Comparison of ENCODE assay signal across 1 cellular context in the genomic region with DNA sequence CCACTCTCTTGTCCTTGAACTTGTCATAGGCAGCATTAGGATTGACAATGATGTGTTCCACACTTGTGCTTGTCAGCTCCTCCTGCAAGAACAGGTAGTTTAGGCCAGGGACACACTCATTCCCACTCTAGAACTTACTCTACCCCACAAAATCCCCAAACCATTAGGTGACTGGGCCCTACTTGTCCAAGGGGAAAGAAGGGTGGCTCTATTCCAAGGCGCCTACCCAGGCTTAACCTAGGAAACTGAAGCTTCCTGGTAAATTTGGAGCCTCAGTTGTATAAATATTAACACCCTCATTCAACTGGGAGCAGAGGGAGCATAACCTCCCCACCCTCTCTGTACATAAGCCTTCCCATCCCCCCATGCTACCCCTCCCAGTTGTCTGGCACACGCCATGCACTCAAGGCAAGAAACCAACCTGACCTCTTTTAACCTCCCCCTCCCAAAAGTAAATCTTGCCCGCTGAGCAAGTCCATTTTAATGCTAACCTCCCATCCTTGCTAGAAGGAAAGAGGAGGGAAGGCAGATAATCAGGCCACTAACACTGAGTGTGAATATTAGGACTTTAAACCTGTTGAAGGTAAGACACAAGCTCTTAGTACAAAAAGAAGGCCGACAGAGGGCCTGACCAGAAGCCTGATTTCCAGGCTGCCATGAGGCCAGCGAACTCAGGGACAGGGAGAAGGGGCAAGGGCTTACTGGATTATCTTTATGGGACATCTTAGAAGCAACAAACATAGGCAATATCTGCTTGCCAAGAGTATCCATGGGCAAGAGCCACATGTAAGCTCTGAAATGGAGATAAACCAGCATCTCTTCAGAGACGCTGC.
TF ChIP-seq lines count a peak whose summit lies in the region.

No MANE protein-coding gene starts in this region.

TF ChIP-seq in GM23338, 12 proteins besides CTCF, POLR2A, EP300 and RAD21 (continued from another document):
- TF ChIP-seq, protein P1, sequence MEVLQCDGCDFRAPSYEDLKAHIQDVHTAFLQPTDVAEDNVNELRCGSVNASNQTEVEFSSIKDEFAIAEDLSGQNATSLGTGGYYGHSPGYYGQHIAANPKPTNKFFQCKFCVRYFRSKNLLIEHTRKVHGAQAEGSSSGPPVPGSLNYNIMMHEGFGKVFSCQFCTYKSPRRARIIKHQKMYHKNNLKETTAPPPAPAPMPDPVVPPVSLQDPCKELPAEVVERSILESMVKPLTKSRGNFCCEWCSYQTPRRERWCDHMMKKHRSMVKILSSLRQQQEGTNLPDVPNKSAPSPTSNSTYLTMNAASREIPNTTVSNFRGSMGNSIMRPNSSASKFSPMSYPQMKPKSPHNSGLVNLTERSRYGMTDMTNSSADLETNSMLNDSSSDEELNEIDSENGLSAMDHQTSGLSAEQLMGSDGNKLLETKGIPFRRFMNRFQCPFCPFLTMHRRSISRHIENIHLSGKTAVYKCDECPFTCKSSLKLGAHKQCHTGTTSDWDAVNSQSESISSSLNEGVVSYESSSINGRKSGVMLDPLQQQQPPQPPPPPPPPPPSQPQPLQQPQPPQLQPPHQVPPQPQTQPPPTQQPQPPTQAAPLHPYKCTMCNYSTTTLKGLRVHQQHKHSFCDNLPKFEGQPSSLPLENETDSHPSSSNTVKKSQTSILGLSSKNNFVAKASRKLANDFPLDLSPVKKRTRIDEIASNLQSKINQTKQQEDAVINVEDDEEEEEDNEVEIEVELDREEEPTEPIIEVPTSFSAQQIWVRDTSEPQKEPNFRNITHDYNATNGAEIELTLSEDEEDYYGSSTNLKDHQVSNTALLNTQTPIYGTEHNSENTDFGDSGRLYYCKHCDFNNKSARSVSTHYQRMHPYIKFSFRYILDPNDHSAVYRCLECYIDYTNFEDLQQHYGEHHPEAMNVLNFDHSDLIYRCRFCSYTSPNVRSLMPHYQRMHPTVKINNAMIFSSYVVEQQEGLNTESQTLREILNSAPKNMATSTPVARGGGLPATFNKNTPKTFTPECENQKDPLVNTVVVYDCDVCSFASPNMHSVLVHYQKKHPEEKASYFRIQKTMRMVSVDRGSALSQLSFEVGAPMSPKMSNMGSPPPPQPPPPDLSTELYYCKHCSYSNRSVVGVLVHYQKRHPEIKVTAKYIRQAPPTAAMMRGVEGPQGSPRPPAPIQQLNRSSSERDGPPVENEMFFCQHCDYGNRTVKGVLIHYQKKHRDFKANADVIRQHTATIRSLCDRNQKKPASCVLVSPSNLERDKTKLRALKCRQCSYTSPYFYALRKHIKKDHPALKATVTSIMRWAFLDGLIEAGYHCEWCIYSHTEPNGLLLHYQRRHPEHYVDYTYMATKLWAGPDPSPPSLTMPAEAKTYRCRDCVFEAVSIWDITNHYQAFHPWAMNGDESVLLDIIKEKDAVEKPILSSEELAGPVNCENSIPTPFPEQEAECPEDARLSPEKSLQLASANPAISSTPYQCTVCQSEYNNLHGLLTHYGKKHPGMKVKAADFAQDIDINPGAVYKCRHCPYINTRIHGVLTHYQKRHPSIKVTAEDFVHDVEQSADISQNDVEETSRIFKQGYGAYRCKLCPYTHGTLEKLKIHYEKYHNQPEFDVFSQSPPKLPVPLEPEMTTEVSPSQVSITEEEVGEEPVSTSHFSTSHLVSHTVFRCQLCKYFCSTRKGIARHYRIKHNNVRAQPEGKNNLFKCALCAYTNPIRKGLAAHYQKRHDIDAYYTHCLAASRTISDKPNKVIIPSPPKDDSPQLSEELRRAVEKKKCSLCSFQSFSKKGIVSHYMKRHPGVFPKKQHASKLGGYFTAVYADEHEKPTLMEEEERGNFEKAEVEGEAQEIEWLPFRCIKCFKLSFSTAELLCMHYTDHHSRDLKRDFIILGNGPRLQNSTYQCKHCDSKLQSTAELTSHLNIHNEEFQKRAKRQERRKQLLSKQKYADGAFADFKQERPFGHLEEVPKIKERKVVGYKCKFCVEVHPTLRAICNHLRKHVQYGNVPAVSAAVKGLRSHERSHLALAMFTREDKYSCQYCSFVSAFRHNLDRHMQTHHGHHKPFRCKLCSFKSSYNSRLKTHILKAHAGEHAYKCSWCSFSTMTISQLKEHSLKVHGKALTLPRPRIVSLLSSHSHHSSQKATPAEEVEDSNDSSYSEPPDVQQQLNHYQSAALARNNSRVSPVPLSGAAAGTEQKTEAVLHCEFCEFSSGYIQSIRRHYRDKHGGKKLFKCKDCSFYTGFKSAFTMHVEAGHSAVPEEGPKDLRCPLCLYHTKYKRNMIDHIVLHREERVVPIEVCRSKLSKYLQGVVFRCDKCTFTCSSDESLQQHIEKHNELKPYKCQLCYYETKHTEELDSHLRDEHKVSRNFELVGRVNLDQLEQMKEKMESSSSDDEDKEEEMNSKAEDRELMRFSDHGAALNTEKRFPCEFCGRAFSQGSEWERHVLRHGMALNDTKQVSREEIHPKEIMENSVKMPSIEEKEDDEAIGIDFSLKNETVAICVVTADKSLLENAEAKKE (CRISPR knock-in tag; IDR thresholded peaks at IDR 0.05) = no peak
- TF ChIP-seq ZNF331 (CRISPR knock-in tag; IDR thresholded peaks at IDR 0.05; ENCODE audit: low read depth) (no peak), NANOG (IDR thresholded peaks at IDR 0.05; ENCODE audit: borderline replicate concordance) (no peak)
TF ChIP-seq in GM23338: peak in this region for 0.
